24 cellular contexts compared by ENCODE assay signal in genomic region chr6:116714761-116715160, GRCh38. TPM values are rescaled to one million over a fixed set of nuclear protein-coding genes. Genes with fewer than 3 reads are reported as not detected.
"Had no signal": no experiment of that assay in that cellular context is flagged by ENCODE, and none has a peak within 500 bp of the region (broad histone marks: within the 10 kb centered on the region; RNA-seq: fewer than 3 reads in every experiment).

No MANE protein-coding gene starts in this region.

- H3K27me3 Mint-ChIP-seq: activated naive CD8-positive, alpha-beta T cell treated with anti-CD3 and anti-CD28 coated beads, Interleukin-2, amount 10 ng/mL, durations not matched to agents 7 days and 5 days; stimulated activated memory B cell treated with anti-CD40 and anti-IgM and Interleukin-4, amounts not matched to agents 10 μg/mL and 1 μg/mL and 100 μg/mL, for 72 hours had no signal

- H3K27ac Mint-ChIP-seq: activated naive CD8-positive, alpha-beta T cell treated with anti-CD3 and anti-CD28 coated beads, Interleukin-2, amount 10 ng/mL, durations not matched to agents 7 days and 5 days; stimulated activated memory B cell treated with anti-CD40 and anti-IgM and Interleukin-4, amounts not matched to agents 10 μg/mL and 1 μg/mL and 100 μg/mL, for 72 hours had no signal

- H3K4me1 ChIP-seq: body of pancreas, psoas muscle, testis, upper lobe of left lung had no signal

- H3K9me3 Mint-ChIP-seq: activated naive CD8-positive, alpha-beta T cell treated with anti-CD3 and anti-CD28 coated beads, Interleukin-2, amount 10 ng/mL, durations not matched to agents 7 days and 5 days; natural killer cell; stimulated activated memory B cell treated with anti-CD40 and anti-IgM and Interleukin-4, amounts not matched to agents 10 μg/mL and 1 μg/mL and 100 μg/mL, for 72 hours had no signal

- FAIRE-seq: colon, keratinocyte, small intestine had no signal

- H3K9me3 ChIP-seq: body of pancreas, ovary, psoas muscle, testis, upper lobe of left lung had no signal

- H3K27me3 ChIP-seq: body of pancreas, dorsolateral prefrontal cortex, ovary, testis, upper lobe of left lung had no signal

- H3K27ac ChIP-seq: body of pancreas, dorsolateral prefrontal cortex, ovary, psoas muscle, testis, upper lobe of left lung had no signal

- H3K4me3 Mint-ChIP-seq: activated naive CD8-positive, alpha-beta T cell treated with anti-CD3 and anti-CD28 coated beads, Interleukin-2, amount 10 ng/mL, durations not matched to agents 7 days and 5 days; natural killer cell; stimulated activated memory B cell treated with anti-CD40 and anti-IgM and Interleukin-4, amounts not matched to agents 10 μg/mL and 1 μg/mL and 100 μg/mL, for 72 hours had no signal

- H3K4me3 ChIP-seq: body of pancreas, dorsolateral prefrontal cortex, lung, ovary, psoas muscle, testis, upper lobe of left lung had no signal

- H3K36me3 ChIP-seq: ovary had no signal

- ATAC-seq: body of pancreas; left lobe of liver; natural killer cell; psoas muscle; right cardiac atrium; stimulated activated memory B cell treated with anti-CD40 and anti-IgM and Interleukin-4, amounts not matched to agents 10 μg/mL and 1 μg/mL and 100 μg/mL, for 72 hours had no signal

- DNase-seq: activated CD4-positive, alpha-beta T cell treated with anti-CD3 and anti-CD28 coated beads, Interleukin-2, amount 50 U/mL, for 1 hour; activated CD4-positive, CD25-positive, alpha-beta regulatory T cell treated with anti-CD3 and anti-CD28 coated beads, Interleukin-2, amount 50 U/mL, for 72 hours; activated CD8-positive, alpha-beta memory T cell treated with anti-CD3 and anti-CD28 coated beads, Interleukin-2, amount 50 U/mL, for 48 hours; activated gamma-delta T cell treated with Interleukin-2 at 50 U/mL for 16 hours; activated naive CD8-positive, alpha-beta T cell treated with anti-CD3 and anti-CD28 coated beads, Interleukin-2, amount 10 ng/mL, durations not matched to agents 7 days and 5 days; body of pancreas; caudate nucleus; dorsolateral prefrontal cortex; foreskin fibroblast; hippocampal formation; natural killer cell; ovary; psoas muscle; right cardiac atrium; small intestine; stimulated activated CD4-positive, alpha-beta T cell treated with anti-CD3 and anti-CD28 coated beads, Interleukin-15, amount 100 ng/mL, for 24 hours; stimulated activated CD4-positive, alpha-beta T cell treated with anti-CD3 and anti-CD28 coated beads, Interleukin-4, amount 100 ng/mL, for 24 hours; testis; upper lobe of left lung had no signal

RNA-seq across cellular contexts. Expression of gene FAM162B, which starts 50.8 kb away (rescaled TPM):
- total RNA-seq: activated naive CD8-positive, alpha-beta T cell treated with anti-CD3 and anti-CD28 coated beads, Interleukin-2, amount 10 ng/mL, durations not matched to agents 7 days and 5 days; body of pancreas; natural killer cell had no signal
- polyA plus RNA-seq: keratinocyte had no signal
